ENCODE assay signal across 8 cellular contexts in genomic region chr7:108004220-108005142, GRCh38. TPM values are rescaled to one million over a fixed set of nuclear protein-coding genes. Genes with fewer than 3 reads are reported as not detected.
DNase-seq lines count a peak whose midpoint lies in the region; ATAC-seq, FAIRE-seq and TF ChIP-seq lines count a peak whose summit lies in the region.

No MANE protein-coding gene starts in this region.

- ATAC-seq in GM23338 (peak; percentile 25), GM12878 (no peak), HG03469 (IDR thresholded peaks at IDR 0.05; ENCODE audit: unreplicated experiment) (no peak), GM19351 (IDR thresholded peaks at IDR 0.05; ENCODE audit: unreplicated experiment) (no peak)

- H4K20me1 ChIP-seq in GM23338 (replicated peaks; ENCODE audit: insufficient read depth) (no peaks in the 10 kb centered on the region; the same call in 1 of the 2 replicates), GM12878 (ENCODE audit: control insufficient read depth, insufficient read depth) (no peaks in the 10 kb centered on the region; the same call in 1 of the 2 replicates)

- H3K36me3 ChIP-seq in GM23338 (ENCODE audit: insufficient read depth) (no peaks in the 10 kb centered on the region), GM12878 (ENCODE audit: control insufficient read depth in 2 of 2, insufficient read depth in 2 of 2, low read length in 1 of 2) (no peaks in the 10 kb centered on the region), mesendoderm (ENCODE audit: control insufficient read depth, insufficient read depth, low read length) (no peaks in the 10 kb centered on the region), BE2C (peaks cover 24% of the 10 kb centered on the region)

- H3K79me2 ChIP-seq in GM23338 (replicated peaks; ENCODE audit: insufficient read depth) = no peaks in the 10 kb centered on the region
- H3K79me2 ChIP-seq in GM12878 (ENCODE audit: control insufficient read depth, insufficient read depth, low read length) = no peaks in the 10 kb centered on the region
- no peaks in the 10 kb centered on the region for H3K79me2 ChIP-seq in mesendoderm (ENCODE audit: control insufficient read depth, insufficient read depth, low read length)

- no TSS peak for BruUV-seq in GM12878 (replicated peaks; lab: Mats Ljungman, UMichigan)

- H3K4me3 Mint-ChIP-seq in GM23338 = peak overlapping the region; percentile 86

- no peak overlapping the region for H2BK5ac ChIP-seq in mesendoderm (ENCODE audit: low read length)

- no peak overlapping the region for H2AK5ac ChIP-seq in mesendoderm (ENCODE audit: low read length)

- peaks cover 6% of the 10 kb centered on the region; the same call in 1 of the 2 replicates for H3F3A ChIP-seq in GM23338 (replicated peaks; ENCODE audit: low read depth)

- H3K4me2 ChIP-seq in GM23338 = peak overlapping the region; percentile 98
- H3K4me2 ChIP-seq in GM12878 (ENCODE audit: control insufficient read depth, insufficient read depth) = no peak overlapping the region
- H3K4me2 ChIP-seq in mesendoderm (ENCODE audit: low read length) = peak overlapping the region; percentile 5

- no peak overlapping the region for H2AFZ ChIP-seq in GM23338
- no peak overlapping the region for H2AFZ ChIP-seq in GM12878 (ENCODE audit: control insufficient read depth, low read depth, low read length)

- no peaks in the 10 kb centered on the region; the same call in 2 of the 3 replicates for H3K36me3 Mint-ChIP-seq in GM23338 (ENCODE audit: low read depth)

- intact Hi-C loops in GM12878 (cut with micrococcal nuclease; ENCODE audit: unreplicated experiment) = no loop called here

- RAD21 ChIA-PET in GM12878 (lab: Charles Lee; ENCODE audit: unreplicated experiment) = no interaction called here

- POLR2A ChIA-PET in GM12878 (lab: Charles Lee) = interaction anchor here (0.6 to 1.7 kb wide), 2 partner anchors 31 to 586 kb away, joined by 3 read pairs; no protein-coding TSS in a partner anchor

- TF ChIP-seq POLR2A in GM12878 (IDR thresholded peaks at IDR 0.05; ENCODE audit: low read depth, low read length) = no peak

- H3K23ac ChIP-seq in mesendoderm (ENCODE audit: low read length) = no peak overlapping the region

- H3K27ac ChIP-seq in GM23338 (ENCODE audit: low read depth) (no peak overlapping the region), GM12878 (ENCODE audit: control insufficient read depth, insufficient read depth) (no peak overlapping the region), mesendoderm (ENCODE audit: low read depth, low read length) (no peak overlapping the region)

- TF ChIP-seq RAD21 in GM12878 (IDR thresholded peaks at IDR 0.05; ENCODE audit: insufficient read depth, low read depth, low read length) = no peak

- no peaks in the 10 kb centered on the region for H3K9me2 ChIP-seq in GM23338 (ENCODE audit: insufficient read depth)

- 19% methylated on average over 13 of the region's 13 CpGs for WGBS in GM12878 (ENCODE audit: insufficient coverage, insufficient replicate concordance, low lambda C conversion rate, missing lambda C conversion rate)
- WGBS in mesendoderm (ENCODE audit: extremely low coverage, insufficient coverage, low lambda C conversion rate) = no CpG with 5 or more reads among the region's 13 CpGs

- no peak overlapping the region for H4K8ac ChIP-seq in mesendoderm (ENCODE audit: low read depth, low read length)

- no peak overlapping the region for H3K4ac ChIP-seq in mesendoderm (ENCODE audit: low read depth, low read length)

- no peak overlapping the region for H3K18ac ChIP-seq in mesendoderm (ENCODE audit: low read length)

- peaks cover 2% of the 10 kb centered on the region for H3K79me1 ChIP-seq in mesendoderm (ENCODE audit: low read length)

- no peak for TF ChIP-seq EP300 in GM12878 (IDR thresholded peaks at IDR 0.05; ENCODE audit: borderline replicate concordance in 1 of 2, control insufficient read depth in 1 of 2, low read depth in 2 of 2, low read length in 2 of 2)

- peaks cover 4% of the 10 kb centered on the region; the same call in 2 of the 3 replicates for H3K9me3 Mint-ChIP-seq in GM23338

- TF ChIP-seq CTCF in GM23338 (conservative IDR thresholded peaks at IDR 0.05; ENCODE audit: low read depth in 2 of 2) (no peak), GM12878 (IDR thresholded peaks at IDR 0.05 in 2 of 3, conservative IDR thresholded peaks at IDR 0.05 in 1 of 3; ENCODE audit: control insufficient read depth in 2 of 3, extremely low read depth in 1 of 3, insufficient read depth in 1 of 3, low read depth in 3 of 3, low read length in 3 of 3) (no peak), BE2C (IDR thresholded peaks at IDR 0.05; ENCODE audit: low read depth, low read length) (no peak)

- in situ Hi-C loops in GM12878 (cut with MboI) = no loop called here

- H3K4me1 Mint-ChIP-seq in GM23338 = peaks cover 21% of the 10 kb centered on the region

- H3K27ac Mint-ChIP-seq in GM23338 = no peak overlapping the region

- H3K4me1 ChIP-seq in GM23338 (ENCODE audit: insufficient read depth) (peaks cover 20% of the 10 kb centered on the region; the same call in 1 of the 2 replicates), GM12878 (ENCODE audit: control insufficient read depth, insufficient read depth, low read length) (no peaks in the 10 kb centered on the region), mesendoderm (ENCODE audit: control insufficient read depth, low read depth, low read length) (peaks cover 2% of the 10 kb centered on the region), BE2C (no peaks in the 10 kb centered on the region)

- SMC1A ChIA-PET in GM12878 (lab: Charles Lee; ENCODE audit: uncharacterized antibody, unreplicated experiment) = interaction anchor here (0.6 to 1.6 kb wide), 2 partner anchors 10 to 231 kb away, joined by 3 to 4 read pairs; no protein-coding TSS in a partner anchor

- DNase-seq in AG08396 (ENCODE audit: low spot score) (peak; percentile 38), GM23338 (ENCODE audit: low spot score) (peak; percentile 54), GM12878 (ENCODE audit: low read depth, low spot score) (no peak), mesendoderm (peak; percentile 53), BE2C (no peak)
- DNase-seq in activated CD4-positive, alpha-beta T cell treated with anti-CD3 and anti-CD28 coated beads, Interleukin-2, amount 50 U/mL, for 4 hours = no peak

- H3K27me3 ChIP-seq in GM23338 (ENCODE audit: insufficient read depth) (peaks cover 75% of the 10 kb centered on the region), GM12878 (replicated peaks in 1 of 2; ENCODE audit: control insufficient read depth in 2 of 2, insufficient read depth in 2 of 2, low read length in 1 of 2) (peaks cover 14 to 19% of the 10 kb centered on the region in 2 experiments), mesendoderm (ENCODE audit: insufficient read depth, low read length, poor library complexity) (peaks cover 5% of the 10 kb centered on the region), BE2C (no peaks in the 10 kb centered on the region)

- peaks cover 67% of the 10 kb centered on the region for H3K27me3 Mint-ChIP-seq in GM23338 (ENCODE audit: insufficient read depth, low read depth, poor library complexity)

- H3K9ac ChIP-seq in GM12878 (ENCODE audit: control insufficient read depth, insufficient read depth, low read length) (no peak overlapping the region), mesendoderm (ENCODE audit: low read length) (no peak overlapping the region)

- H3K4me3 ChIP-seq in GM23338 = peak overlapping the region; percentile 92
- no peak overlapping the region for H3K4me3 ChIP-seq in GM12878
- H3K4me3 ChIP-seq in mesendoderm (ENCODE audit: low read length) = no peak overlapping the region
- no peak overlapping the region for H3K4me3 ChIP-seq in BE2C (ENCODE audit: low read depth, low read length)

- no peak for FAIRE-seq in GM12878 (lab: Jason Lieb, UNC)

- H4K5ac ChIP-seq in mesendoderm (ENCODE audit: low read length) = no peak overlapping the region

- H3K9me3 ChIP-seq in GM12878 (replicated peaks; ENCODE audit: control insufficient read depth, insufficient read depth, low read length) = no peaks in the 10 kb centered on the region
- no peaks in the 10 kb centered on the region for H3K9me3 ChIP-seq in BE2C

- H2BK120ac ChIP-seq in mesendoderm (ENCODE audit: low read depth, low read length) = no peak overlapping the region

- no peak overlapping the region for H3K56ac ChIP-seq in mesendoderm (ENCODE audit: low read length)

- H2BK15ac ChIP-seq in mesendoderm (replicated peaks; ENCODE audit: low read depth) = no peak overlapping the region

- CTCF ChIA-PET in GM12878 (lab: Yijun Ruan, JAX) = interaction anchor here (0.6 to 1.4 kb wide), 2 partner anchors 10 to 314 kb away, joined by 3 read pairs; no protein-coding TSS in a partner anchor

TF ChIP-seq in GM23338, 12 proteins besides CTCF, POLR2A, EP300 and RAD21 (continues in another document):
- no peak for TF ChIP-seq ZNF331 (CRISPR knock-in tag; IDR thresholded peaks at IDR 0.05; ENCODE audit: low read depth)
- no peak for TF ChIP-seq POLR2AphosphoS5 (IDR thresholded peaks at IDR 0.05; ENCODE audit: low read depth)
- no peak for TF ChIP-seq EZH2 (IDR thresholded peaks at IDR 0.05; ENCODE audit: low read depth, unreplicated experiment)

TF ChIP-seq in GM12878, 131 proteins besides CTCF, POLR2A, EP300 and RAD21:
- no peak for TF ChIP-seq KLF5 (IDR thresholded peaks at IDR 0.05; ENCODE audit: partially characterized antibody)
- TF ChIP-seq NR2F1 (conservative IDR thresholded peaks at IDR 0.05) = no peak
- TF ChIP-seq EZH2 (IDR thresholded peaks at IDR 0.05; ENCODE audit: borderline replicate concordance, control insufficient read depth, low read depth, low read length) = 0 out of 2 replicates have a peak, but pooled peaks have one; percentile 29

RNA-seq across cellular contexts. Expression of gene LAMB1, which starts 1.5 kb away (rescaled TPM):
- total RNA-seq in GM23338 (2014; rRNA removed; shearing (Covaris generic)) = 57.6 and 57.8 TPM in 2 replicates
- polyA plus RNA-seq in GM23338 (2016; fragmentation: Nextera tagmentation; extraction: Ambion mirVana) (50.0 and 53.5 TPM in 2 replicates), GM12878 (2011; rRNA removed) (0.08 and 0.12 TPM in 2 replicates), GM12878 (2014; fragmentation: Illumina TruSeq; extraction: Trizol) (not detected in 2 replicates), GM12878 (2014; fragmentation: Nextera tagmentation; extraction: Ambion mirVana) (1 to 10 TPM in 1 of 2 experiments, under 1 TPM in 1; 0.05 to 1.7 TPM), GM12878 (2014; rRNA removed) (not detected in 2 replicates), GM12878 (2016; fragmentation: Nextera tagmentation; extraction: Ambion mirVana) (1 to 10 TPM; 1.6 to 2.2 TPM)
- total RNA-seq in GM12878 (2013; cell fraction: nucleolus; rRNA removed) = 0.13 and 0.24 TPM in 2 replicates
- total RNA-seq in GM12878 (2014; rRNA removed) (not detected in 2 replicates), GM12878 (2014; rRNA removed; fragmentation: Illumina TruSeq; extraction: Trizol) (not detected in 2 replicates), GM12878 (2021) (0.48 and 0.77 TPM in 2 replicates)
- 0.73 TPM for polyA plus RNA-seq in GM12878 (2011; ENCODE audit: low read depth)
- polyA plus RNA-seq in GM12878 (2011; cell fraction: cytosol; rRNA removed) = 0.03 and 0.05 TPM in 2 replicates
- 0.12 and 0.38 TPM in 2 replicates for polyA plus RNA-seq in GM12878 (2011; cell fraction: nucleus; rRNA removed)
- polyA plus RNA-seq in GM12878 (2012) = 0.44 and 0.81 TPM in 2 replicates
- polyA minus RNA-seq in GM12878 (2011; rRNA and poly(A)+ RNA removed) = 0.10 TPM in 1 of 2 replicates, not detected in the other
- polyA minus RNA-seq in GM12878 (2011; cell fraction: cytosol; rRNA and poly(A)+ RNA removed) = 0.67 and 5.0 TPM in 2 replicates
- polyA minus RNA-seq in GM12878 (2011; cell fraction: nucleus; rRNA and poly(A)+ RNA removed) = 0.48 and 0.77 TPM in 2 replicates
- 60.6 TPM for polyA plus RNA-seq in mesendoderm (2013, experiment 1 of 2)
- 59.6 TPM for polyA plus RNA-seq in mesendoderm (2013, experiment 2 of 2)
- polyA plus RNA-seq in BE2C (2012; ENCODE audit: insufficient read depth, insufficient read length, low read depth) = 74.8 TPM

Comparison
In these comparisons a context has a peak if more than half of its experiments do, and no peak if none do; other contexts are left out.
1. DNase-seq: peak in AG08396 (single experiment), GM23338 (single experiment) and mesendoderm (single experiment); none in GM12878 (single experiment), BE2C (single experiment) and activated CD4-positive, alpha-beta T cell treated with anti-CD3 and anti-CD28 coated beads, Interleukin-2, amount 50 U/mL, for 4 hours (0 of 2).
2. RNA of gene LAMB1, which starts 1.5 kb away (total RNA-seq): 57.6 to 57.8 TPM in GM23338; 0.13 to 0.77 TPM in GM12878; every median in the first group is over 10 times any median in the second.